ENCODE assay signal across 10 cellular contexts in genomic region chrX:8730812-8731578, GRCh38. TPM values are rescaled to one million over a fixed set of nuclear protein-coding genes. Genes with fewer than 3 reads are reported as not detected.
DNase-seq lines count a peak whose midpoint lies in the region; ATAC-seq, FAIRE-seq and TF ChIP-seq lines count a peak whose summit lies in the region.
"Had no signal": no experiment of that assay in that cellular context is flagged by ENCODE, and none has a peak within 500 bp of the region (broad histone marks: within the 10 kb centered on the region; RNA-seq: fewer than 3 reads in every experiment).

No MANE protein-coding gene starts in this region.

- H3K4me1 ChIP-seq in Caco-2 (no peaks in the 10 kb centered on the region), right atrium auricular region (peaks cover 0 to 4% of the 10 kb centered on the region in 2 donors), rectal smooth muscle tissue (ENCODE audit: control insufficient read depth, insufficient read depth, low read length) (no peaks in the 10 kb centered on the region)

- no peak for DNase-seq in Caco-2
- DNase-seq in right atrium auricular region (ENCODE audit: low spot score) = no peak
- no peak for DNase-seq in DMS79 (lab: John Stamatoyannopoulos, UW)
- no peak for DNase-seq in RCC 7860 (ENCODE audit: low spot score)
- DNase-seq: activated naive CD4-positive, alpha-beta T cell treated with anti-CD3 and anti-CD28 coated beads, Interleukin-2, amount 10 ng/mL, durations not matched to agents 7 days and 5 days; NCI-H2107 had no signal

- no peak for ATAC-seq in GM19324 (IDR thresholded peaks at IDR 0.05; ENCODE audit: low FRiP score, unreplicated experiment)
- ATAC-seq in HG03175 (IDR thresholded peaks at IDR 0.05; ENCODE audit: unreplicated experiment) = no peak

- no peak overlapping the region for H3K27ac Mint-ChIP-seq in Caco-2 (ENCODE audit: unreplicated experiment)
- H3K27ac Mint-ChIP-seq: activated naive CD4-positive, alpha-beta T cell treated with anti-CD3 and anti-CD28 coated beads, Interleukin-2, amount 10 ng/mL, durations not matched to agents 7 days and 5 days had no signal

- intact Hi-C loops in Caco-2 (cut with micrococcal nuclease; ENCODE audit: unreplicated experiment) = no loop called here

- no peak for FAIRE-seq in RCC 7860 (lab: Jason Lieb, UNC)

- H3K27me3 Mint-ChIP-seq in Caco-2 (ENCODE audit: insufficient read depth, unreplicated experiment) = peaks cover 7% of the 10 kb centered on the region

- CTCF ChIA-PET in Caco-2 (lab: Charles Lee) = no interaction called here

- no peaks in the 10 kb centered on the region for H3K36me3 ChIP-seq in Caco-2 (ENCODE audit: control insufficient read depth, insufficient read depth, low read length)
- H3K36me3 ChIP-seq in right atrium auricular region = no peaks in the 10 kb centered on the region
- no peaks in the 10 kb centered on the region for H3K36me3 ChIP-seq in rectal smooth muscle tissue (ENCODE audit: control insufficient read depth, insufficient read depth, low read length)

- H3K27ac ChIP-seq in right atrium auricular region (peak overlapping the region in 1 of 2 donors; percentile 31), rectal smooth muscle tissue (ENCODE audit: low read depth, low read length) (no peak overlapping the region)

- peak overlapping the region; percentile 46 for H3K4me3 ChIP-seq in Caco-2 (ENCODE audit: low read depth, low read length)
- 0 out of 2 replicates have a peak overlapping the region, but pooled peaks have one; percentile 22 for H3K4me3 ChIP-seq in WI38 (ENCODE audit: low read depth, low read length)
- peak overlapping the region; percentile 52 to 56 for H3K4me3 ChIP-seq in right atrium auricular region
- H3K4me3 ChIP-seq in rectal smooth muscle tissue (ENCODE audit: low read length) = peak overlapping the region; percentile 56

- POLR2A ChIA-PET in Caco-2 (lab: Charles Lee) = no interaction called here

- no peaks in the 10 kb centered on the region for H3K36me3 Mint-ChIP-seq in Caco-2 (ENCODE audit: insufficient read depth, unreplicated experiment)
- H3K36me3 Mint-ChIP-seq: activated naive CD4-positive, alpha-beta T cell treated with anti-CD3 and anti-CD28 coated beads, Interleukin-2, amount 10 ng/mL, durations not matched to agents 7 days and 5 days had no signal

- H3K9ac ChIP-seq in rectal smooth muscle tissue (ENCODE audit: low read length) = no peak overlapping the region

- H3K9me3 ChIP-seq in Caco-2 = no peaks in the 10 kb centered on the region
- no peaks in the 10 kb centered on the region for H3K9me3 ChIP-seq in right atrium auricular region

- no peaks in the 10 kb centered on the region for H3K9me3 Mint-ChIP-seq in Caco-2 (ENCODE audit: unreplicated experiment)
- H3K9me3 Mint-ChIP-seq: activated naive CD4-positive, alpha-beta T cell treated with anti-CD3 and anti-CD28 coated beads, Interleukin-2, amount 10 ng/mL, durations not matched to agents 7 days and 5 days had no signal

- no peak for TF ChIP-seq CTCF in Caco-2 (IDR thresholded peaks at IDR 0.05; ENCODE audit: insufficient read depth in 1 of 2, low read depth in 1 of 2, low read length in 1 of 2, severe bottlenecking in 1 of 2, unreplicated experiment in 1 of 2)
- TF ChIP-seq CTCF in WI38 (IDR thresholded peaks at IDR 0.05; ENCODE audit: low read depth, low read length) = no peak
- no peak for TF ChIP-seq CTCF in right atrium auricular region (IDR thresholded peaks at IDR 0.05)

- BruUV-seq in Caco-2 (replicated peaks; lab: Mats Ljungman, UMichigan) = no TSS peak

- peak overlapping the region; percentile 37 for H3K4me3 Mint-ChIP-seq in Caco-2 (ENCODE audit: unreplicated experiment)
- H3K4me3 Mint-ChIP-seq: activated naive CD4-positive, alpha-beta T cell treated with anti-CD3 and anti-CD28 coated beads, Interleukin-2, amount 10 ng/mL, durations not matched to agents 7 days and 5 days had no signal

- H3K27me3 ChIP-seq in Caco-2 (replicated peaks; ENCODE audit: control insufficient read depth, insufficient read depth, low read length) (no peaks in the 10 kb centered on the region), right atrium auricular region (no peaks in the 10 kb centered on the region), rectal smooth muscle tissue (ENCODE audit: control insufficient read depth, insufficient read depth, low read length) (no peaks in the 10 kb centered on the region)

- no peaks in the 10 kb centered on the region for H3K4me1 Mint-ChIP-seq in Caco-2 (ENCODE audit: low read depth, unreplicated experiment)
- H3K4me1 Mint-ChIP-seq: activated naive CD4-positive, alpha-beta T cell treated with anti-CD3 and anti-CD28 coated beads, Interleukin-2, amount 10 ng/mL, durations not matched to agents 7 days and 5 days had no signal

RNA-seq across cellular contexts. Expression of gene ANOS1, which starts 0.9 kb away (rescaled TPM):
- total RNA-seq in Caco-2 (2022) (0.81 and 0.91 TPM in 2 replicates), right atrium auricular region (1 to 10 TPM; 3.6 to 6.0 TPM)
